Comparison of ENCODE assay signal across 8 cellular contexts in genomic region chr6:44221291-44221960, GRCh38. TPM values are rescaled to one million over a fixed set of nuclear protein-coding genes. Genes with fewer than 3 reads are reported as not detected.
DNase-seq lines count a peak whose midpoint lies in the region; ATAC-seq and TF ChIP-seq lines count a peak whose summit lies in the region.

No MANE protein-coding gene starts in this region.

- H3K36me3 Mint-ChIP-seq in CD8-positive, alpha-beta memory T cell, result no peaks in the 10 kb centered on the region
- H3K36me3 Mint-ChIP-seq in type B pancreatic cell, result no peaks in the 10 kb centered on the region

- no peak overlapping the region for H3K4me3 ChIP-seq in CD8-positive, alpha-beta memory T cell (ENCODE audit: low read length)
- no peak overlapping the region for H3K4me3 ChIP-seq in SJSA1
- H3K4me3 ChIP-seq in trophoblast cell (ENCODE audit: low read depth, low read length), result no peak overlapping the region

- POLR2A ChIA-PET in CD8-positive, alpha-beta memory T cell (lab: Charles Lee), result interaction anchor here (4.5 kb wide), 1 partner anchor 26 kb away, joined by 24 read pairs; the partner anchor contains the start of gene HSP90AB1

- TF ChIP-seq CTCF in LNCAP (IDR thresholded peaks at IDR 0.05) (peak; percentile 56), type B pancreatic cell (conservative IDR thresholded peaks at IDR 0.05) (peak; percentile 77)

- peak overlapping the region; percentile 91 for H2AK5ac ChIP-seq in trophoblast cell (ENCODE audit: low read length)

- H3K4me2 ChIP-seq in trophoblast cell (ENCODE audit: low read length), result no peak overlapping the region

- H3K9me3 ChIP-seq in CD8-positive, alpha-beta memory T cell (ENCODE audit: low read length), result no peaks in the 10 kb centered on the region
- H3K9me3 ChIP-seq in SJSA1 (replicated peaks), result 0 out of 2 replicates have a peak, but pooled peaks cover 2% of the 10 kb centered on the region
- H3K9me3 ChIP-seq in trophoblast cell (ENCODE audit: insufficient read depth, low read depth, low read length), result no peaks in the 10 kb centered on the region

- peak; percentile 39 for ATAC-seq in GM21381 (IDR thresholded peaks at IDR 0.05; ENCODE audit: unreplicated experiment)

- H3K14ac ChIP-seq in trophoblast cell (ENCODE audit: low read length), result peak overlapping the region; percentile 45

- DNase-seq in CD8-positive, alpha-beta memory T cell, result peak; percentile 62 to 84 (median 66)
- DNase-seq in SJSA1 (ENCODE audit: low read depth in 1 of 2, low spot score in 2 of 2), result peak; percentile 68 to 91
- peak; percentile 73 for DNase-seq in activated naive CD4-positive, alpha-beta T cell treated with anti-CD3 and anti-CD28 coated beads, Interleukin-2, amount 50 U/mL, for 16 hours
- peak; percentile 78 for DNase-seq in globus pallidus (ENCODE audit: low spot score)
- DNase-seq in trophoblast cell, result peak; percentile 51 to 63
- DNase-seq in type B pancreatic cell (ENCODE audit: extremely low spot score, unreplicated experiment), result no peak

- no peak overlapping the region for H2AFZ ChIP-seq in trophoblast cell (ENCODE audit: insufficient read depth, low read length, poor library complexity)

- H3K36me3 ChIP-seq in CD8-positive, alpha-beta memory T cell (ENCODE audit: insufficient read depth, low read length), result no peaks in the 10 kb centered on the region
- H3K36me3 ChIP-seq in SJSA1 (no peaks in the 10 kb centered on the region), trophoblast cell (ENCODE audit: control insufficient read depth in 1 of 2, insufficient read depth in 2 of 2, low read length in 2 of 2) (no peaks in the 10 kb centered on the region)

- peaks cover 37% of the 10 kb centered on the region for H3K79me1 ChIP-seq in trophoblast cell (ENCODE audit: low read length)

- peak overlapping the region in 5 of 8 donors; percentile 45 to 82 (median 71) for H3K27ac Mint-ChIP-seq in CD8-positive, alpha-beta memory T cell
- H3K27ac Mint-ChIP-seq in type B pancreatic cell, result peak overlapping the region; percentile 92

- peak overlapping the region; percentile 32 for H4K8ac ChIP-seq in trophoblast cell (ENCODE audit: low read depth, low read length)

- H3K23ac ChIP-seq in trophoblast cell (ENCODE audit: low read length), result no peak overlapping the region

- peak overlapping the region; percentile 88 for H4K91ac ChIP-seq in trophoblast cell (ENCODE audit: low read depth, low read length)

- peaks cover 16 to 27% (median 17%) of the 10 kb centered on the region in 3 donors for H3K4me1 Mint-ChIP-seq in CD8-positive, alpha-beta memory T cell
- H3K4me1 Mint-ChIP-seq in type B pancreatic cell (ENCODE audit: unreplicated experiment), result peaks cover 46% of the 10 kb centered on the region

- H3K27me3 Mint-ChIP-seq in CD8-positive, alpha-beta memory T cell, result peaks cover 10 to 11% of the 10 kb centered on the region in 2 donors
- peaks cover 22% of the 10 kb centered on the region for H3K27me3 Mint-ChIP-seq in type B pancreatic cell

- peak overlapping the region; percentile 27 for H4K12ac ChIP-seq in trophoblast cell (ENCODE audit: low read depth, low read length)

- H3K9ac ChIP-seq in trophoblast cell (ENCODE audit: low read length), result no peak overlapping the region

- peaks cover 5% of the 10 kb centered on the region for H3K27me3 ChIP-seq in CD8-positive, alpha-beta memory T cell (ENCODE audit: insufficient read depth, low read length, poor library complexity, severe bottlenecking)
- H3K27me3 ChIP-seq in SJSA1 (replicated peaks) (no peaks in the 10 kb centered on the region), trophoblast cell (ENCODE audit: insufficient read depth, low read length) (no peaks in the 10 kb centered on the region)

- H2BK120ac ChIP-seq in trophoblast cell (ENCODE audit: insufficient read depth, low read length, poor library complexity), result peak overlapping the region; percentile 67

- no peaks in the 10 kb centered on the region for H3K9me3 Mint-ChIP-seq in CD8-positive, alpha-beta memory T cell
- H3K9me3 Mint-ChIP-seq in type B pancreatic cell, result no peaks in the 10 kb centered on the region

- H3K27ac ChIP-seq in CD8-positive, alpha-beta memory T cell (ENCODE audit: low read depth, low read length), result peak overlapping the region; percentile 20
- H3K27ac ChIP-seq in SJSA1 (no peak overlapping the region), trophoblast cell (ENCODE audit: low read depth, low read length) (no peak overlapping the region)

- H2BK5ac ChIP-seq in trophoblast cell (ENCODE audit: low read depth, low read length, poor library complexity), result peak overlapping the region; percentile 16

- no CpG with 5 or more reads among the region's 4 CpGs for WGBS in trophoblast cell (ENCODE audit: extremely low coverage, insufficient coverage, insufficient read length)

- peak overlapping the region; percentile 90 for H3K18ac ChIP-seq in trophoblast cell (ENCODE audit: low read length)

- peak overlapping the region; percentile 95 for H2BK12ac ChIP-seq in trophoblast cell (ENCODE audit: low read length)

- peaks cover 7% of the 10 kb centered on the region for H3K79me2 ChIP-seq in trophoblast cell (ENCODE audit: control insufficient read depth, insufficient read depth, low read length, poor library complexity)

- peak overlapping the region; percentile 83 for H3K4ac ChIP-seq in trophoblast cell (ENCODE audit: low read depth, low read length)

- H3K4me1 ChIP-seq in CD8-positive, alpha-beta memory T cell (ENCODE audit: insufficient read depth, low read length), result peaks cover 10% of the 10 kb centered on the region
- H3K4me1 ChIP-seq in SJSA1 (replicated peaks) (peaks cover 59% of the 10 kb centered on the region), trophoblast cell (ENCODE audit: control insufficient read depth in 1 of 2, insufficient read depth in 2 of 2, low read length in 2 of 2) (peaks cover 60 to 65% of the 10 kb centered on the region in 2 experiments)

- CTCF ChIA-PET in CD8-positive, alpha-beta memory T cell (lab: Charles Lee), result interaction anchor here (0.8 to 8.0 kb wide), 9 partner anchors 14 to 125 kb away, joined by 3 to 69 read pairs (median 3); partner anchors contain the start of genes AARS2 and SLC35B2

- peak overlapping the region in 4 of 7 donors; percentile 20 to 62 (median 38) for H3K4me3 Mint-ChIP-seq in CD8-positive, alpha-beta memory T cell
- peak overlapping the region; percentile 84 for H3K4me3 Mint-ChIP-seq in type B pancreatic cell

RNA-seq across cellular contexts. Expression of gene SLC29A1, which starts 2.0 kb away (rescaled TPM):
- total RNA-seq in CD8-positive, alpha-beta memory T cell, result 100 to 1,000 TPM; 116 TPM
- polyA plus RNA-seq in CD8-positive, alpha-beta memory T cell, result 3.6 TPM
- total RNA-seq in SJSA1 (2014; rRNA removed; shearing (Covaris generic)), result 6.7 and 11.0 TPM in 2 replicates
- 99.2 and 101 TPM in 2 replicates for polyA plus RNA-seq in trophoblast cell (2013)
- 33.6 and 50.9 TPM in 2 replicates for total RNA-seq in type B pancreatic cell (ENCODE audit: low replicate concordance)

RNA-seq across cellular contexts. Expression of gene MYMX, which starts 4.7 kb away (rescaled TPM):
- total RNA-seq in CD8-positive, alpha-beta memory T cell, result not detected
- polyA plus RNA-seq in CD8-positive, alpha-beta memory T cell, result not detected
- 0.53 TPM in 1 of 2 replicates, not detected in the other for total RNA-seq in SJSA1 (2014; rRNA removed; shearing (Covaris generic))
- 0.37 and 0.41 TPM in 2 replicates for polyA plus RNA-seq in trophoblast cell (2013)
- total RNA-seq in type B pancreatic cell (ENCODE audit: low replicate concordance), result 0.53 and 0.59 TPM in 2 replicates

RNA-seq across cellular contexts. Expression of gene HSP90AB1, which starts 25.5 kb away (rescaled TPM):
- 1,000 to 10,000 TPM; 2,387 to 2,400 TPM for total RNA-seq in CD8-positive, alpha-beta memory T cell
- polyA plus RNA-seq in CD8-positive, alpha-beta memory T cell, result 460 TPM
- total RNA-seq in SJSA1 (2014; rRNA removed; shearing (Covaris generic)), result 1,415 and 1,548 TPM in 2 replicates
- 916 and 940 TPM in 2 replicates for polyA plus RNA-seq in trophoblast cell (2013)
- 880 and 1,082 TPM in 2 replicates for total RNA-seq in type B pancreatic cell (ENCODE audit: low replicate concordance)

RNA-seq across cellular contexts. Expression of gene SLC35B2, which starts 35.9 kb away (rescaled TPM):
- 10 to 100 TPM; 34.8 to 35.7 TPM for total RNA-seq in CD8-positive, alpha-beta memory T cell
- polyA plus RNA-seq in CD8-positive, alpha-beta memory T cell, result 49.0 TPM
- total RNA-seq in SJSA1 (2014; rRNA removed; shearing (Covaris generic)), result 89.9 and 107 TPM in 2 replicates
- polyA plus RNA-seq in trophoblast cell (2013), result 48.9 and 52.5 TPM in 2 replicates
- 39.6 and 46.1 TPM in 2 replicates for total RNA-seq in type B pancreatic cell (ENCODE audit: low replicate concordance)

RNA-seq across cellular contexts. Expression of gene NFKBIE, which starts 43.9 kb away (rescaled TPM):
- total RNA-seq in CD8-positive, alpha-beta memory T cell, result 10 to 100 TPM; 33.1 to 34.3 TPM
- polyA plus RNA-seq in CD8-positive, alpha-beta memory T cell, result 5.3 TPM
- total RNA-seq in SJSA1 (2014; rRNA removed; shearing (Covaris generic)), result 17.6 and 37.6 TPM in 2 replicates
- polyA plus RNA-seq in trophoblast cell (2013), result 8.6 and 10.1 TPM in 2 replicates
- 9.2 and 10.7 TPM in 2 replicates for total RNA-seq in type B pancreatic cell (ENCODE audit: low replicate concordance)
